ENCODE assay signal across 8 cellular contexts in the genomic region with DNA sequence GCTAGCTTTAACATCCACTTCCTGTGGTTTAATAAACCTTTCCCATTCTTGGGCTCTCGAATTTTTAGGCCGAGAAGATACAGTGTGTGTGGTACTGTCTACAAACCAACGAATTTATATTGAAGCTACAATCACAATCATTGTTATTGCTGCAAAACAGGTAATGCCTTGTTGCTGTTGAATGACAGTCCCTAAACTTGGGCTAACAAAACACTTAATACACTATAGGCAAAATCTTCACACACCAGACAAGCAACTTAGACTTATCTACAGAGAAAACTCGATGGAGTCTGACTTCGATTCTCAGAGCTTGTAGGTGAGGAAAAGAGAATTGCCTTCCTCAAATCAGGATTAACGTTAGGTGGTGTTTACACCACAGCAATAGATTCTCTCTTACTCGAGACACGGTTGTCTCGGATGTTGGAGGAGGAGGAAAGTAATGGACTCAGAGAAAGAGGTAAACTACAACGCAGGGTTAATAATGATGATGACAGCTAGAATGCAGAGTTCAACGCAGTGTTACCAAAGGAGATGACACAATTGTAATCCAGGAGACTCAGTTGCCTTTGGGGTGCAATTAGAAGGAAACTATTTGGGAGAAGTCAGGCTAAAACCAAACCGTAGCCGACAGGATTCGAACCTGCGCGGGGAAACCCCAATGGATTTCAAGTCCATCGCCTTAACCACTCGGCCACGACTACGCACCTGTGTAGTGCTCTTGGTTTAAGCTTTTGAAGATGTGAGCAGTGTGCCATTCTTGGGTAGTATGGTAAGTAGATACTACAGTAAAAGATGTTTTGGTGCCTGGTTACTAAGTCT. TPM values are rescaled to one million over a fixed set of nuclear protein-coding genes. Genes with fewer than 3 reads are reported as not detected.
DNase-seq lines count a peak whose midpoint lies in the region; ATAC-seq and TF ChIP-seq lines count a peak whose summit lies in the region.

No MANE protein-coding gene starts in this region.

- TF ChIP-seq CTCF in DOHH2 (IDR thresholded peaks at IDR 0.05; ENCODE audit: low read depth, low read length, poor library complexity, severe bottlenecking) = no peak
- TF ChIP-seq CTCF in prostate gland (IDR thresholded peaks at IDR 0.05) = no peak
- no peak for TF ChIP-seq CTCF in GM10248 (IDR thresholded peaks at IDR 0.05; ENCODE audit: control extremely low read depth, extremely low read depth, low read depth, missing control alignments)

- CTCF ChIA-PET in GM10248 (lab: Yijun Ruan, JAX) = interaction anchor here (0.8 to 4.7 kb wide), 11 partner anchors 11 to 328 kb away, joined by 3 to 35 read pairs (median 4); a partner anchor contains a TSS

- peak; percentile 26 to 36 for ATAC-seq in activated CD4-positive, CD25-positive, alpha-beta regulatory T cell treated with anti-CD3 and anti-CD28 coated beads, Interleukin-2, amount 50 U/mL, for 24 hours
- no peak for ATAC-seq in GM18511 (IDR thresholded peaks at IDR 0.05; ENCODE audit: unreplicated experiment)

- H3K4me2 ChIP-seq in DOHH2 (ENCODE audit: low read length) = peak overlapping the region; percentile 41

- H3K79me2 ChIP-seq in DOHH2 (ENCODE audit: control insufficient read depth, low read length) = no peaks in the 10 kb centered on the region

- DNase-seq in NCI-H1417 (lab: John Stamatoyannopoulos, UW) (peak; percentile 40 to 84 (median 63)), prostate gland (ENCODE audit: low spot score) (peak; percentile 28), GM10248 (ENCODE audit: extremely low spot score) (no peak), cardiac septum (ENCODE audit: low spot score) (no peak)
- peak; percentile 18 for DNase-seq in effector CD8-positive, alpha-beta T cell (lab: John Stamatoyannopoulos, UW)

- H3K36me3 ChIP-seq in DOHH2 (ENCODE audit: control insufficient read depth, low read length) = no peaks in the 10 kb centered on the region
- no peaks in the 10 kb centered on the region for H3K36me3 ChIP-seq in prostate gland

- H3K9me3 ChIP-seq in DOHH2 (ENCODE audit: control insufficient read depth, insufficient read depth, low read length) (no peaks in the 10 kb centered on the region), prostate gland (no peaks in the 10 kb centered on the region)

- no peaks in the 10 kb centered on the region for H3K9me2 ChIP-seq in DOHH2 (replicated peaks; ENCODE audit: control insufficient read depth, low read length)

- intact Hi-C loops in prostate gland (cut with DNase I) (no loop called here), cardiac septum (cut with DNase I) (loop anchor here (10.0 kb wide), 1 partner anchor 321 kb away; no protein-coding TSS in a partner anchor)

- H3K4me3 ChIP-seq in DOHH2 (ENCODE audit: low read length) (peak overlapping the region; percentile 22; the same call in 1 of the 2 replicates), prostate gland (no peak overlapping the region)

- H3F3A ChIP-seq in DOHH2 (ENCODE audit: control insufficient read depth, insufficient read depth) = peaks cover 13% of the 10 kb centered on the region

- H3K4me1 ChIP-seq in DOHH2 (ENCODE audit: control insufficient read depth, low read length) (peaks cover 18% of the 10 kb centered on the region), prostate gland (replicated peaks) (no peaks in the 10 kb centered on the region)

- peaks cover 22% of the 10 kb centered on the region for H3K27me3 ChIP-seq in DOHH2 (ENCODE audit: control insufficient read depth, low read length)
- no peaks in the 10 kb centered on the region for H3K27me3 ChIP-seq in prostate gland (replicated peaks; ENCODE audit: insufficient read depth)

- no peaks in the 10 kb centered on the region; the same call in 1 of the 2 replicates for H4K20me1 ChIP-seq in DOHH2 (ENCODE audit: control insufficient read depth, insufficient read depth, low read depth, low read length)

- 30% methylated on average over 20 of the region's 20 CpGs for WGBS in prostate gland

- POLR2A ChIA-PET in GM10248 (lab: Yijun Ruan, JAX) = no interaction called here

- TF ChIP-seq POLR2A in prostate gland (IDR thresholded peaks at IDR 0.05) = no peak

- H3K27ac ChIP-seq in DOHH2 (ENCODE audit: low read depth, low read length) (no peak overlapping the region), prostate gland (no peak overlapping the region)

RNA-seq across cellular contexts. Expression of a gene that starts 32.5 kb away (rescaled TPM):
- total RNA-seq in prostate gland = 1 to 10 TPM; 6.2 to 8.2 TPM
- total RNA-seq in cardiac septum = 4.2 TPM

Comparison
In these comparisons a context has a peak if more than half of its experiments do, and no peak if none do; other contexts are left out.
1. DNase-seq: peak in NCI-H1417 (3 of 3), effector CD8-positive, alpha-beta T cell (single experiment) and prostate gland (single experiment); none in GM10248 (single experiment) and cardiac septum (single experiment).